Comparison of ENCODE assay signal across 26 cellular contexts in genomic region chr20:17298751-17299150, GRCh38.
"Had no signal": no experiment of that assay in that cellular context is flagged by ENCODE, and none has a peak within 500 bp of the region (broad histone marks: within the 10 kb centered on the region; RNA-seq: fewer than 3 reads in every experiment).

No MANE protein-coding gene starts in this region.

- FAIRE-seq: keratinocyte, pancreas, small intestine, urothelium cell line had no signal

- H3K36me3 ChIP-seq: left lung, lower lobe of right lung, pancreas, prostate gland, sigmoid colon, spleen, suprapubic skin, thoracic aorta, tibial artery, upper lobe of right lung had no signal

- H3K27ac ChIP-seq: left lung, lower lobe of right lung, pancreas, prostate gland, sigmoid colon, spleen, suprapubic skin, thoracic aorta, tibial artery, upper lobe of right lung had no signal

- ATAC-seq: left colon; left lung; lower lobe of right lung; naive thymus-derived CD8-positive, alpha-beta T cell; pancreas; right cardiac atrium; stimulated activated effector memory CD8-positive, alpha-beta T cell treated with anti-CD3 and anti-CD28 coated beads, Interleukin-12 subunit alpha, Interleukin-12 subunit beta, amount 100 ng/mL, for 72 hours; upper lobe of right lung had no signal

- DNase-seq: hypothalamus; left colon; left lung; lower lobe of right lung; mammary epithelial cell; mesenchymal stem cell; naive thymus-derived CD8-positive, alpha-beta T cell; nucleus accumbens; pancreas; posterior cingulate gyrus; retina; right cardiac atrium; sigmoid colon; small intestine; spleen; stimulated activated CD4-positive, alpha-beta T cell treated with anti-CD3 and anti-CD28 coated beads, Interleukin-4, amount 100 ng/mL, for 24 hours; stimulated activated naive CD4-positive, alpha-beta T cell; tibial artery; trophoblast cell; upper lobe of right lung had no signal

- H3K4me3 ChIP-seq: left lung, lower lobe of right lung, pancreas, prostate gland, sigmoid colon, spleen, suprapubic skin, thoracic aorta, tibial artery, upper lobe of right lung had no signal

- H3K27me3 ChIP-seq: left lung, pancreas, sigmoid colon, spleen, suprapubic skin, upper lobe of right lung had no signal

- H3K4me1 ChIP-seq: left lung, lower lobe of right lung, pancreas, prostate gland, sigmoid colon, spleen, suprapubic skin, tibial artery, upper lobe of right lung had no signal

- H3K9me3 ChIP-seq: left lung, lower lobe of right lung, pancreas, prostate gland, sigmoid colon, spleen, suprapubic skin, thoracic aorta, tibial artery, upper lobe of right lung had no signal
